Comparison of ENCODE assay signal across 1 cellular context in the genomic region with DNA sequence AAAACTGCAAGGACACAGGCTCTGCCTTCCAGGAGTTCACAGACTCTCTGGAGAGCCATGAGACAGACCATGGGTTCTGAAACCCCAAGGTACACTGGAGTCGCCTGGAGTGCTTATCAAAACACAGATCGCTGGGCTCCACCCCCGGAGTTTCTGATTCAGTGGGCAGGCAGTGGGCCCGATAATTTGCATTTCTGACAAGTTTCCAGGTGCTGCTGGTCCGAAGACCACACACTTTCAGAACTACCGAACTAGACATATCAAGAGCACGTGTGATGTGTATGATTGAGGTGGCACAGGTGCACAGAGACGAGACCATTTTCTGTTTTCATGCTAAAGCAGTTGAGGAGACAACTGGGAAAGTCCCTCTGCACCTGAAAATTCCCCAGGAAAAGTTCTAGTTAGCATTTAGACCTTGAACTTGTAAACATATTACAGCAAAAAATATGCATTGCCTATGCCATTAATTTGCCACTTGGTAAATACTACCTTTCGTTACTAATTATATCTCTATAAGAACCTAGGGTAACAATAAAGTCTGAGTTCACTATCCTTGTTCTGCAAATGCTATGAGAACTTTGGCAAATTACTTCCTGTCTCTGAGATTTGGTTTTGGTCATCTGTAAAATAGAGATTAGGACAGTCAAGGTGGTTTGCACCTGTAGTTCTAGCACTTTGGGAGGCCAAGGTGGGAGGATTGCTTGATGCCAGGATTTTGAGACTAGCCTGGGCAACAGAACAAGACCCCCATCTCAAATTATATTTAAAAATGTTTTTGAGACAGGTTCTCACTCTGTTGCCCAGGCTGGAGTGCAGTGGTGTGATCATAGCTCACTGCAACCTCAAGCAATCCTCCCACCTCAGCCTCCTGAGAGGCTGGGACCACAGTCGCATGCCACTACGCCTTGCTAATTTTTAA.
A peak's percentile ranks its signal among the peaks of the same experiment; 100 is the strongest.
TF ChIP-seq lines count a peak whose summit lies in the region.

No MANE protein-coding gene starts in this region.

TF ChIP-seq in K562, 482 proteins besides CTCF, POLR2A, EP300 and RAD21 (continued from another document and continues in another):
- TF ChIP-seq ELF4 (CRISPR knock-in tag; IDR thresholded peaks at IDR 0.05) (no peak), ZBTB12 (CRISPR knock-in tag; IDR thresholded peaks at IDR 0.05) (0 out of 2 replicates have a peak, but pooled peaks have one; percentile 5), STAT6 (CRISPR knock-in tag; IDR thresholded peaks at IDR 0.05) (no peak), ADNP (tag; IDR thresholded peaks at IDR 0.05) (no peak), PHF20 (IDR thresholded peaks at IDR 0.05; ENCODE audit: partially characterized antibody) (no peak), SMARCA4 (IDR thresholded peaks at IDR 0.05) (0 out of 2 replicates have a peak, but pooled peaks have one; percentile 48), TSC22D4 (tag; IDR thresholded peaks at IDR 0.05) (no peak), POLR2B (IDR thresholded peaks at IDR 0.05; ENCODE audit: low read depth, partially characterized antibody) (no peak), E2F4 (CRISPR knock-in tag; IDR thresholded peaks at IDR 0.05; ENCODE audit: low read depth) (no peak), ZKSCAN1 (IDR thresholded peaks at IDR 0.05; ENCODE audit: low read depth, low read length) (no peak), ZBTB7A (IDR thresholded peaks at IDR 0.05; ENCODE audit: borderline replicate concordance, control insufficient read depth, low read depth, low read length) (no peak), TBL1XR1 (IDR thresholded peaks at IDR 0.05; ENCODE audit: low read length in 2 of 2) (no peak), ZNF239 (CRISPR knock-in tag; IDR thresholded peaks at IDR 0.05) (no peak), POLR3G (IDR thresholded peaks at IDR 0.05; ENCODE audit: extremely low read depth, insufficient read length, insufficient replicate concordance) (no peak), ZNF764 (CRISPR knock-in tag; IDR thresholded peaks at IDR 0.05; ENCODE audit: low read depth) (no peak), NRF1 (conservative IDR thresholded peaks at IDR 0.05 in 1 of 2, IDR thresholded peaks at IDR 0.05 in 1 of 2) (peak in 1 of 2 experiments; percentile 23; a peak in 1 of 4 replicates), MBD2 (IDR thresholded peaks at IDR 0.05; ENCODE audit: borderline replicate concordance, low read depth) (no peak), EWSR1 (IDR thresholded peaks at IDR 0.05; ENCODE audit: borderline replicate concordance, low read depth, partially characterized antibody) (no peak), HDAC2 (IDR thresholded peaks at IDR 0.05) (peak; percentile 42; the same call in 1 of the 2 replicates), NR1H2 (CRISPR knock-in tag; IDR thresholded peaks at IDR 0.05) (no peak), ERF (CRISPR knock-in tag; IDR thresholded peaks at IDR 0.05) (no peak), RBM39 (optimal IDR thresholded peaks at IDR 0.05; ENCODE audit: low read depth, low read length) (no peak), ZBTB8A (IDR thresholded peaks at IDR 0.05; ENCODE audit: partially characterized antibody) (no peak), DPF2 (IDR thresholded peaks at IDR 0.05) (peak; percentile 49; the same call in 1 of the 2 replicates), FOXJ2 (tag; IDR thresholded peaks at IDR 0.05) (0 out of 2 replicates have a peak, but pooled peaks have one; percentile 47), BRCA1 (IDR thresholded peaks at IDR 0.05) (no peak), BRCA1 (CRISPR knock-in tag; IDR thresholded peaks at IDR 0.05) (no peak), ZNF431 (CRISPR knock-in tag; IDR thresholded peaks at IDR 0.05) (no peak), GTF2A2 (tag; IDR thresholded peaks at IDR 0.05) (no peak), NFE2 (IDR thresholded peaks at IDR 0.05; ENCODE audit: low read depth) (no peak), GTF2F1 (IDR thresholded peaks at IDR 0.05; ENCODE audit: low read depth, low read length) (no peak), KDM1A (IDR thresholded peaks at IDR 0.05) (peak; percentile 30 to 32; a peak in 1 of 4 replicates), ZNF589 (CRISPR knock-in tag; IDR thresholded peaks at IDR 0.05; ENCODE audit: low read depth) (no peak), ATF1 (CRISPR knock-in tag; IDR thresholded peaks at IDR 0.05) (no peak), ATF1 (tag; IDR thresholded peaks at IDR 0.05) (0 out of 2 replicates have a peak, but pooled peaks have one; percentile 9), YY1 (IDR thresholded peaks at IDR 0.05; ENCODE audit: borderline replicate concordance in 1 of 3, control insufficient read depth in 1 of 3, extremely low read depth in 1 of 3, insufficient read depth in 3 of 3, insufficient read length in 1 of 3, insufficient replicate concordance in 2 of 3, low read depth in 1 of 3, low read length in 2 of 3) (no peak), DIDO1 (tag; IDR thresholded peaks at IDR 0.05; ENCODE audit: low read depth) (no peak)
- TF ChIP-seq, protein P1, sequence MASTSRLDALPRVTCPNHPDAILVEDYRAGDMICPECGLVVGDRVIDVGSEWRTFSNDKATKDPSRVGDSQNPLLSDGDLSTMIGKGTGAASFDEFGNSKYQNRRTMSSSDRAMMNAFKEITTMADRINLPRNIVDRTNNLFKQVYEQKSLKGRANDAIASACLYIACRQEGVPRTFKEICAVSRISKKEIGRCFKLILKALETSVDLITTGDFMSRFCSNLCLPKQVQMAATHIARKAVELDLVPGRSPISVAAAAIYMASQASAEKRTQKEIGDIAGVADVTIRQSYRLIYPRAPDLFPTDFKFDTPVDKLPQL (IDR thresholded peaks at IDR 0.05; ENCODE audit: extremely low read depth, insufficient read length), result no peak
- TF ChIP-seq, protein P2, sequence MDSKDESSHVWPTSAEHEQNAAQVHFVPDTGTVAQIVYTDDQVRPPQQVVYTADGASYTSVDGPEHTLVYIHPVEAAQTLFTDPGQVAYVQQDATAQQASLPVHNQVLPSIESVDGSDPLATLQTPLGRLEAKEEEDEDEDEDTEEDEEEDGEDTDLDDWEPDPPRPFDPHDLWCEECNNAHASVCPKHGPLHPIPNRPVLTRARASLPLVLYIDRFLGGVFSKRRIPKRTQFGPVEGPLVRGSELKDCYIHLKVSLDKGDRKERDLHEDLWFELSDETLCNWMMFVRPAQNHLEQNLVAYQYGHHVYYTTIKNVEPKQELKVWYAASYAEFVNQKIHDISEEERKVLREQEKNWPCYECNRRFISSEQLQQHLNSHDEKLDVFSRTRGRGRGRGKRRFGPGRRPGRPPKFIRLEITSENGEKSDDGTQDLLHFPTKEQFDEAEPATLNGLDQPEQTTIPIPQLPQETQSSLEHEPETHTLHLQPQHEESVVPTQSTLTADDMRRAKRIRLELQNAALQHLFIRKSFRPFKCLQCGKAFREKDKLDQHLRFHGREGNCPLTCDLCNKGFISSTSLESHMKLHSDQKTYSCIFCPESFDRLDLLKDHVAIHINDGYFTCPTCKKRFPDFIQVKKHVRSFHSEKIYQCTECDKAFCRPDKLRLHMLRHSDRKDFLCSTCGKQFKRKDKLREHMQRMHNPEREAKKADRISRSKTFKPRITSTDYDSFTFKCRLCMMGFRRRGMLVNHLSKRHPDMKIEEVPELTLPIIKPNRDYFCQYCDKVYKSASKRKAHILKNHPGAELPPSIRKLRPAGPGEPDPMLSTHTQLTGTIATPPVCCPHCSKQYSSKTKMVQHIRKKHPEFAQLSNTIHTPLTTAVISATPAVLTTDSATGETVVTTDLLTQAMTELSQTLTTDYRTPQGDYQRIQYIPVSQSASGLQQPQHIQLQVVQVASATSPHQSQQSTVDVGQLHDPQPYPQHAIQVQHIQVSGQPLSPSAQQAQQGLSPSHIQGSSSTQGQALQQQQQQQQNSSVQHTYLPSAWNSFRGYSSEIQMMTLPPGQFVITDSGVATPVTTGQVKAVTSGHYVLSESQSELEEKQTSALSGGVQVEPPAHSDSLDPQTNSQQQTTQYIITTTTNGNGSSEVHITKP (IDR thresholded peaks at IDR 0.05; ENCODE audit: partially characterized antibody), result no peak
- TF ChIP-seq, protein P3, sequence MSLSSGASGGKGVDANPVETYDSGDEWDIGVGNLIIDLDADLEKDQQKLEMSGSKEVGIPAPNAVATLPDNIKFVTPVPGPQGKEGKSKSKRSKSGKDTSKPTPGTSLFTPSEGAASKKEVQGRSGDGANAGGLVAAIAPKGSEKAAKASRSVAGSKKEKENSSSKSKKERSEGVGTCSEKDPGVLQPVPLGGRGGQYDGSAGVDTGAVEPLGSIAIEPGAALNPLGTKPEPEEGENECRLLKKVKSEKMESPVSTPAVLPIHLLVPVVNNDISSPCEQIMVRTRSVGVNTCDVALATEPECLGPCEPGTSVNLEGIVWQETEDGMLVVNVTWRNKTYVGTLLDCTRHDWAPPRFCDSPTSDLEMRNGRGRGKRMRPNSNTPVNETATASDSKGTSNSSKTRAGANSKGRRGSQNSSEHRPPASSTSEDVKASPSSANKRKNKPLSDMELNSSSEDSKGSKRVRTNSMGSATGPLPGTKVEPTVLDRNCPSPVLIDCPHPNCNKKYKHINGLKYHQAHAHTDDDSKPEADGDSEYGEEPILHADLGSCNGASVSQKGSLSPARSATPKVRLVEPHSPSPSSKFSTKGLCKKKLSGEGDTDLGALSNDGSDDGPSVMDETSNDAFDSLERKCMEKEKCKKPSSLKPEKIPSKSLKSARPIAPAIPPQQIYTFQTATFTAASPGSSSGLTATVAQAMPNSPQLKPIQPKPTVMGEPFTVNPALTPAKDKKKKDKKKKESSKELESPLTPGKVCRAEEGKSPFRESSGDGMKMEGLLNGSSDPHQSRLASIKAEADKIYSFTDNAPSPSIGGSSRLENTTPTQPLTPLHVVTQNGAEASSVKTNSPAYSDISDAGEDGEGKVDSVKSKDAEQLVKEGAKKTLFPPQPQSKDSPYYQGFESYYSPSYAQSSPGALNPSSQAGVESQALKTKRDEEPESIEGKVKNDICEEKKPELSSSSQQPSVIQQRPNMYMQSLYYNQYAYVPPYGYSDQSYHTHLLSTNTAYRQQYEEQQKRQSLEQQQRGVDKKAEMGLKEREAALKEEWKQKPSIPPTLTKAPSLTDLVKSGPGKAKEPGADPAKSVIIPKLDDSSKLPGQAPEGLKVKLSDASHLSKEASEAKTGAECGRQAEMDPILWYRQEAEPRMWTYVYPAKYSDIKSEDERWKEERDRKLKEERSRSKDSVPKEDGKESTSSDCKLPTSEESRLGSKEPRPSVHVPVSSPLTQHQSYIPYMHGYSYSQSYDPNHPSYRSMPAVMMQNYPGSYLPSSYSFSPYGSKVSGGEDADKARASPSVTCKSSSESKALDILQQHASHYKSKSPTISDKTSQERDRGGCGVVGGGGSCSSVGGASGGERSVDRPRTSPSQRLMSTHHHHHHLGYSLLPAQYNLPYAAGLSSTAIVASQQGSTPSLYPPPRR (CRISPR knock-in tag; IDR thresholded peaks at IDR 0.05; ENCODE audit: borderline replicate concordance), result no peak
- TF ChIP-seq, protein P4, sequence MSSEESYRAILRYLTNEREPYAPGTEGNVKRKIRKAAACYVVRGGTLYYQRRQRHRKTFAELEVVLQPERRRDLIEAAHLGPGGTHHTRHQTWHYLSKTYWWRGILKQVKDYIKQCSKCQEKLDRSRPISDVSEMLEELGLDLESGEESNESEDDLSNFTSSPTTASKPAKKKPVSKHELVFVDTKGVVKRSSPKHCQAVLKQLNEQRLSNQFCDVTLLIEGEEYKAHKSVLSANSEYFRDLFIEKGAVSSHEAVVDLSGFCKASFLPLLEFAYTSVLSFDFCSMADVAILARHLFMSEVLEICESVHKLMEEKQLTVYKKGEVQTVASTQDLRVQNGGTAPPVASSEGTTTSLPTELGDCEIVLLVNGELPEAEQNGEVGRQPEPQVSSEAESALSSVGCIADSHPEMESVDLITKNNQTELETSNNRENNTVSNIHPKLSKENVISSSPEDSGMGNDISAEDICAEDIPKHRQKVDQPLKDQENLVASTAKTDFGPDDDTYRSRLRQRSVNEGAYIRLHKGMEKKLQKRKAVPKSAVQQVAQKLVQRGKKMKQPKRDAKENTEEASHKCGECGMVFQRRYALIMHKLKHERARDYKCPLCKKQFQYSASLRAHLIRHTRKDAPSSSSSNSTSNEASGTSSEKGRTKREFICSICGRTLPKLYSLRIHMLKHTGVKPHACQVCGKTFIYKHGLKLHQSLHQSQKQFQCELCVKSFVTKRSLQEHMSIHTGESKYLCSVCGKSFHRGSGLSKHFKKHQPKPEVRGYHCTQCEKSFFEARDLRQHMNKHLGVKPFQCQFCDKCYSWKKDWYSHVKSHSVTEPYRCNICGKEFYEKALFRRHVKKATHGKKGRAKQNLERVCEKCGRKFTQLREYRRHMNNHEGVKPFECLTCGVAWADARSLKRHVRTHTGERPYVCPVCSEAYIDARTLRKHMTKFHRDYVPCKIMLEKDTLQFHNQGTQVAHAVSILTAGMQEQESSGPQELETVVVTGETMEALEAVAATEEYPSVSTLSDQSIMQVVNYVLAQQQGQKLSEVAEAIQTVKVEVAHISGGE (CRISPR knock-in tag; IDR thresholded peaks at IDR 0.05), result no peak
